In the genomic region with DNA sequence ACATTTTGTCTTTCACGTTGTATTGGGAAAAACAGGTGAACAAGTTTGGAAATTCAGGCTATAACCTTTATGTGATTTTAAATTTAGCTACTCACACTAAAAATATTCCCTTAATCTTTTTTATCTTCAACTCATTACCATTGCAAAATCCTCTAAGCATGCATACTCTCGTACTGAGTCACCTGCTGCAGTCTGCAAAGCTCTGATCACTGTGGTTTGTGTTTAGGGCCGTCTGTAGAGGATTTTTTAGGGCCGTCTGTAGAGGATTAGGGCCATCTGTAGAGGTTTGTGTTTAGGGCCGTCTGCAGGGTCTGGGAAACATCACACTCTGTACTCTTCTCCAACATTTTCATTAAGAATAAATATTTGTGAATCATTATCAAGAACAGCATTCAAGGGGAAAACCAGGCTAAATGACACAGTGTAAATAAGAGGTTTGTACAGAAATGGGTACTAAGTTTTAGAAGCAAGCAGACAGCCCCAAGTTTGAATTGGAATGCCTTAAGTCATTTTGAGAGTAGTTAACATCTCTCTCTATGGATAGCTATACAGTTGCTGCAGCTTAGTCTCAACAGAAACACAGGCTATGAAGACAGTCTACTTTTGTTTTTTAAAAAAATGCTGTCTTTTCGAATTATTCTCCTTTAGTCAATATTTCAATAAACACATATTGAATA, we compare ENCODE assay signal across 7 cellular contexts.
DNase-seq lines count a peak whose midpoint lies in the region; ATAC-seq and TF ChIP-seq lines count a peak whose summit lies in the region.

No MANE protein-coding gene starts in this region.

- H3K27me3 ChIP-seq in stomach smooth muscle (ENCODE audit: control insufficient read depth in 1 of 2, insufficient read depth in 2 of 2, low read length in 2 of 2) (no peaks in the 10 kb centered on the region), Caco-2 (replicated peaks; ENCODE audit: control insufficient read depth, insufficient read depth, low read length) (no peaks in the 10 kb centered on the region; the same call in 1 of the 2 replicates)

- TF ChIP-seq CTCF in CD14-positive monocyte (IDR thresholded peaks at IDR 0.05) (no peak), Caco-2 (IDR thresholded peaks at IDR 0.05; ENCODE audit: insufficient read depth in 1 of 2, low read depth in 1 of 2, low read length in 1 of 2, severe bottlenecking in 1 of 2, unreplicated experiment in 1 of 2) (no peak)

- H3K9me3 Mint-ChIP-seq in CD14-positive monocyte (peaks cover 0 to 8% (median 2%) of the 10 kb centered on the region in 7 donors), Caco-2 (ENCODE audit: unreplicated experiment) (no peaks in the 10 kb centered on the region)

- CTCF ChIA-PET in Caco-2 (lab: Charles Lee), result no interaction called here

- peaks cover 0 to 1% (median 0%) of the 10 kb centered on the region in 3 donors for H3K27me3 Mint-ChIP-seq in CD14-positive monocyte (ENCODE audit: low read depth in 3 of 3)
- H3K27me3 Mint-ChIP-seq in Caco-2 (ENCODE audit: insufficient read depth, unreplicated experiment), result peaks cover 2% of the 10 kb centered on the region

- no peak overlapping the region for H3K9ac ChIP-seq in stomach smooth muscle (ENCODE audit: low read length in 2 of 2)

- H3K36me3 Mint-ChIP-seq in CD14-positive monocyte, result no peaks in the 10 kb centered on the region
- no peaks in the 10 kb centered on the region for H3K36me3 Mint-ChIP-seq in Caco-2 (ENCODE audit: insufficient read depth, unreplicated experiment)

- H3K4me1 ChIP-seq in stomach smooth muscle (ENCODE audit: control insufficient read depth, insufficient read depth, low read length) (peaks cover 8% of the 10 kb centered on the region), Caco-2 (0 out of 2 replicates have a peak, but pooled peaks cover 8% of the 10 kb centered on the region)

- H3K4me3 ChIP-seq in stomach smooth muscle (ENCODE audit: low read length in 2 of 2) (no peak overlapping the region), Caco-2 (ENCODE audit: low read depth, low read length) (no peak overlapping the region)

- ATAC-seq in GM21526 (IDR thresholded peaks at IDR 0.05; ENCODE audit: low FRiP score, unreplicated experiment), result peak; percentile 60
- ATAC-seq in GM21367 (IDR thresholded peaks at IDR 0.05; ENCODE audit: unreplicated experiment), result no peak

- peaks cover 0 to 3% of the 10 kb centered on the region in 2 donors for H3K9me3 ChIP-seq in stomach smooth muscle (ENCODE audit: control insufficient read depth in 2 of 2, low read length in 2 of 2)
- H3K9me3 ChIP-seq in Caco-2, result no peaks in the 10 kb centered on the region

- H3K36me3 ChIP-seq in stomach smooth muscle (ENCODE audit: control insufficient read depth in 2 of 2, insufficient read depth in 2 of 2, low read length in 2 of 2) (no peaks in the 10 kb centered on the region), Caco-2 (ENCODE audit: control insufficient read depth, insufficient read depth, low read length) (no peaks in the 10 kb centered on the region)

- no peaks in the 10 kb centered on the region for H3K4me1 Mint-ChIP-seq in CD14-positive monocyte
- H3K4me1 Mint-ChIP-seq in Caco-2 (ENCODE audit: low read depth, unreplicated experiment), result peaks cover 8% of the 10 kb centered on the region

- intact Hi-C loops in CD14-positive monocyte (cut with micrococcal nuclease), result no loop called here
- intact Hi-C loops in Caco-2 (cut with micrococcal nuclease; ENCODE audit: unreplicated experiment), result no loop called here

- peak overlapping the region; percentile 19 for H3K27ac ChIP-seq in stomach smooth muscle (ENCODE audit: low read length)

- no peak overlapping the region for H3K4me3 Mint-ChIP-seq in CD14-positive monocyte
- no peak overlapping the region for H3K4me3 Mint-ChIP-seq in Caco-2 (ENCODE audit: unreplicated experiment)

- no TSS peak for BruUV-seq in Caco-2 (replicated peaks; lab: Mats Ljungman, UMichigan)

- peak; percentile 95 for DNase-seq in M059J (ENCODE audit: low read depth)
- peak; percentile 82 for DNase-seq in fibroblast of gingiva (ENCODE audit: low read depth)
- no peak for DNase-seq in CD14-positive monocyte (ENCODE audit: low spot score)
- DNase-seq in Caco-2, result no peak

- POLR2A ChIA-PET in Caco-2 (lab: Charles Lee), result no interaction called here

- H3K27ac Mint-ChIP-seq in CD14-positive monocyte (no peak overlapping the region), Caco-2 (ENCODE audit: unreplicated experiment) (no peak overlapping the region)

Comparison
In these comparisons a context has a peak if more than half of its experiments do, and no peak if none do; other contexts are left out.
1. DNase-seq: peak in M059J (single experiment) and fibroblast of gingiva (single experiment); none in CD14-positive monocyte (single experiment) and Caco-2 (0 of 2).